9 cellular contexts compared by ENCODE assay signal in the genomic region with DNA sequence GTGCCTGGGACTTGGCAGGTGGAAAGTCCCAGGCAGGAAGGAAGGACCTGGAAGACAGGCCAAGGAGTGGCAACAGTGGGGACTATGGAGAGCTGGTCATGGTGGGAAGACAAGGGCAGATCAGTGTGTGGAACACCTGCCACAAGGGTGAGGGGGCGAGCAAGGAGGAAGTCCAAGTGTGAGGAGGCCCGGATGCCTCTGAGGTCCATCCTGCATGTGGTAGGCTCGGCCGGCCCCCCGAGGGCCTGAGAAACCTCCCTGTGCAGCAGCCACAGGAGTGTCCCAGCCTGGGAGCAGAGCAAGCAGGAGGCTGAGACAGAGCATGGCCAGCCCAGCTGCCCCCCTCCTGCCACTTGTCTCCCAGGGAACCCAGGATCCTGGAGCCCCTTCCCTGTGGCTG. TPM values are rescaled to one million over a fixed set of nuclear protein-coding genes. Genes with fewer than 3 reads are reported as not detected.
"Had no signal": no experiment of that assay in that cellular context is flagged by ENCODE, and none has a peak within 500 bp of the region (broad histone marks: within the 10 kb centered on the region; RNA-seq: fewer than 3 reads in every experiment).

No MANE protein-coding gene starts in this region.

- H3K36me3 Mint-ChIP-seq: IgD-negative memory B cell had no signal

- H3K4me3 ChIP-seq: GM23338 had no signal

- H3K9me3 Mint-ChIP-seq: GM23338, H9 had no signal

- H3K27ac ChIP-seq: HL-60 had no signal

- H3K4me2 ChIP-seq: GM23338 had no signal

- DNase-seq: H9, HCEC 1CT, KBM-7 had no signal

- H2AFZ ChIP-seq: GM23338 had no signal

- H3K27ac Mint-ChIP-seq: GM23338, H9, IgD-negative memory B cell had no signal

- ATAC-seq: GM23338, HepG2 had no signal

- H3K4me1 Mint-ChIP-seq: IgD-negative memory B cell had no signal

- H3K4me3 Mint-ChIP-seq: GM23338, H9, IgD-negative memory B cell had no signal

RNA-seq across cellular contexts. Expression of a gene that starts 40.5 kb away (rescaled TPM):
- total RNA-seq: GM23338, H1, HT1080 had no signal
- polyA plus RNA-seq: GM23338, IgD-negative memory B cell had no signal
